Comparison of ENCODE assay signal across 9 cellular contexts in genomic region chr11:68370211-68371111, GRCh38. TPM values are rescaled to one million over a fixed set of nuclear protein-coding genes. Genes with fewer than 3 reads are reported as not detected.
A peak's percentile ranks its signal among the peaks of the same experiment; 100 is the strongest.
DNase-seq lines count a peak whose midpoint lies in the region; ATAC-seq and TF ChIP-seq lines count a peak whose summit lies in the region.
"Had no signal": no experiment of that assay in that cellular context is flagged by ENCODE, and none has a peak within 500 bp of the region (broad histone marks: within the 10 kb centered on the region; RNA-seq: fewer than 3 reads in every experiment).

No MANE protein-coding gene starts in this region.

- H3K27ac ChIP-seq in DOHH2 (ENCODE audit: low read depth, low read length) (peak overlapping the region; percentile 75), esophagus muscularis mucosa (replicated peaks in 1 of 4) (peak overlapping the region; percentile 82 to 91 (median 90))

- intact Hi-C loops in esophagus muscularis mucosa (cut with DNase I) (no loop called here), posterior vena cava (cut with DNase I) (loop anchor here in 1 of 2 donors (10.0 kb wide), 1 partner anchor 74 kb away; no protein-coding TSS in a partner anchor)

- H3K27me3 ChIP-seq in DOHH2 (ENCODE audit: control insufficient read depth, low read length) (no peaks in the 10 kb centered on the region), esophagus muscularis mucosa (no peaks in the 10 kb centered on the region)

- H3K4me3 Mint-ChIP-seq in IgD-negative memory B cell: peak overlapping the region; percentile 77 to 91 (median 83)
- peak overlapping the region; percentile 71 to 77 for H3K4me3 Mint-ChIP-seq in stimulated activated naive B cell treated with anti-CD40 and anti-IgM and Interleukin-4, amounts not matched to agents 10 μg/mL and 1 μg/mL and 100 μg/mL, for 72 hours

- TF ChIP-seq EP300 in esophagus muscularis mucosa (IDR thresholded peaks at IDR 0.05): no peak

- peaks cover 31 to 45% (median 40%) of the 10 kb centered on the region in 3 donors for H3K4me1 Mint-ChIP-seq in IgD-negative memory B cell
- H3K4me1 Mint-ChIP-seq in stimulated activated naive B cell treated with anti-CD40 and anti-IgM and Interleukin-4, amounts not matched to agents 10 μg/mL and 1 μg/mL and 100 μg/mL, for 72 hours: peaks cover 54 to 75% of the 10 kb centered on the region in 2 donors

- H3K27me3 Mint-ChIP-seq in IgD-negative memory B cell: peaks cover 7% of the 10 kb centered on the region
- peaks cover 25 to 37% of the 10 kb centered on the region in 2 donors for H3K27me3 Mint-ChIP-seq in stimulated activated naive B cell treated with anti-CD40 and anti-IgM and Interleukin-4, amounts not matched to agents 10 μg/mL and 1 μg/mL and 100 μg/mL, for 72 hours

- no peaks in the 10 kb centered on the region for H3K9me3 Mint-ChIP-seq in IgD-negative memory B cell
- no peaks in the 10 kb centered on the region for H3K9me3 Mint-ChIP-seq in stimulated activated naive B cell treated with anti-CD40 and anti-IgM and Interleukin-4, amounts not matched to agents 10 μg/mL and 1 μg/mL and 100 μg/mL, for 72 hours
- H3K9me3 Mint-ChIP-seq: naive thymus-derived CD8-positive, alpha-beta T cell had no signal

- peak overlapping the region; percentile 91 to 96 (median 91) for H3K27ac Mint-ChIP-seq in IgD-negative memory B cell
- peak overlapping the region; percentile 95 for H3K27ac Mint-ChIP-seq in stimulated activated naive B cell treated with anti-CD40 and anti-IgM and Interleukin-4, amounts not matched to agents 10 μg/mL and 1 μg/mL and 100 μg/mL, for 72 hours
- H3K27ac Mint-ChIP-seq: naive thymus-derived CD8-positive, alpha-beta T cell had no signal

- peak overlapping the region; percentile 78 for H3K4me2 ChIP-seq in DOHH2 (ENCODE audit: low read length)

- TF ChIP-seq POLR2A in esophagus muscularis mucosa (IDR thresholded peaks at IDR 0.05; ENCODE audit: low read depth): no peak

- H3K9me3 ChIP-seq in DOHH2 (ENCODE audit: control insufficient read depth, insufficient read depth, low read length) (no peaks in the 10 kb centered on the region), esophagus muscularis mucosa (no peaks in the 10 kb centered on the region)

- H3K36me3 Mint-ChIP-seq in IgD-negative memory B cell: peaks cover 2% of the 10 kb centered on the region
- H3K36me3 Mint-ChIP-seq in stimulated activated naive B cell treated with anti-CD40 and anti-IgM and Interleukin-4, amounts not matched to agents 10 μg/mL and 1 μg/mL and 100 μg/mL, for 72 hours: peaks cover 8 to 11% of the 10 kb centered on the region in 2 donors

- peak; percentile 50 for ATAC-seq in GM21367 (IDR thresholded peaks at IDR 0.05; ENCODE audit: unreplicated experiment)
- ATAC-seq in stimulated activated naive B cell treated with anti-CD40 and anti-IgM and Interleukin-4, amounts not matched to agents 10 μg/mL and 1 μg/mL and 100 μg/mL, for 72 hours (replicated peaks): peak; percentile 85 to 86

- WGBS in esophagus muscularis mucosa: 43% methylated on average over 17 of the region's 23 CpGs

- H4K20me1 ChIP-seq in DOHH2 (ENCODE audit: control insufficient read depth, insufficient read depth, low read depth, low read length): no peaks in the 10 kb centered on the region

- no peaks in the 10 kb centered on the region for H3K36me3 ChIP-seq in DOHH2 (ENCODE audit: control insufficient read depth, low read length)
- H3K36me3 ChIP-seq in esophagus muscularis mucosa: peaks cover 10 to 33% (median 30%) of the 10 kb centered on the region in 4 donors

- no peaks in the 10 kb centered on the region for H3K9me2 ChIP-seq in DOHH2 (replicated peaks; ENCODE audit: control insufficient read depth, low read length)

- H3F3A ChIP-seq in DOHH2 (ENCODE audit: control insufficient read depth, insufficient read depth): peaks cover 3% of the 10 kb centered on the region

- H3K4me1 ChIP-seq in DOHH2 (ENCODE audit: control insufficient read depth, low read length) (peaks cover 46% of the 10 kb centered on the region), esophagus muscularis mucosa (peaks cover 61 to 66% (median 64%) of the 10 kb centered on the region in 4 donors)

- H3K4me3 ChIP-seq in DOHH2 (ENCODE audit: low read length) (peak overlapping the region; percentile 54), esophagus muscularis mucosa (no peak overlapping the region)

- DNase-seq in esophagus muscularis mucosa (ENCODE audit: extremely low spot score) (no peak), posterior vena cava (ENCODE audit: low spot score) (no peak)
- DNase-seq in stimulated activated naive B cell treated with anti-CD40 and anti-IgM and Interleukin-4, amounts not matched to agents 10 μg/mL and 1 μg/mL and 100 μg/mL, for 72 hours: peak; percentile 73
- DNase-seq in activated CD8-positive, alpha-beta memory T cell treated with anti-CD3 and anti-CD28 coated beads for 24 hours: no peak
- DNase-seq in effector CD8-positive, alpha-beta T cell (lab: John Stamatoyannopoulos, UW): no peak
- DNase-seq: naive thymus-derived CD8-positive, alpha-beta T cell had no signal

- TF ChIP-seq CTCF in DOHH2 (IDR thresholded peaks at IDR 0.05; ENCODE audit: low read depth, low read length, poor library complexity, severe bottlenecking) (no peak), esophagus muscularis mucosa (IDR thresholded peaks at IDR 0.05) (no peak)

- H3K79me2 ChIP-seq in DOHH2 (ENCODE audit: control insufficient read depth, low read length): no peaks in the 10 kb centered on the region

RNA-seq across cellular contexts. Expression of gene LRP5, which starts 58.1 kb away (rescaled TPM):
- polyA plus RNA-seq in IgD-negative memory B cell: 1.0 TPM
- total RNA-seq in esophagus muscularis mucosa (10 to 100 TPM; 34.0 to 78.4 (median 56.2) TPM), posterior vena cava (10 to 100 TPM; 46.2 to 48.5 TPM)
